In the genomic region with DNA sequence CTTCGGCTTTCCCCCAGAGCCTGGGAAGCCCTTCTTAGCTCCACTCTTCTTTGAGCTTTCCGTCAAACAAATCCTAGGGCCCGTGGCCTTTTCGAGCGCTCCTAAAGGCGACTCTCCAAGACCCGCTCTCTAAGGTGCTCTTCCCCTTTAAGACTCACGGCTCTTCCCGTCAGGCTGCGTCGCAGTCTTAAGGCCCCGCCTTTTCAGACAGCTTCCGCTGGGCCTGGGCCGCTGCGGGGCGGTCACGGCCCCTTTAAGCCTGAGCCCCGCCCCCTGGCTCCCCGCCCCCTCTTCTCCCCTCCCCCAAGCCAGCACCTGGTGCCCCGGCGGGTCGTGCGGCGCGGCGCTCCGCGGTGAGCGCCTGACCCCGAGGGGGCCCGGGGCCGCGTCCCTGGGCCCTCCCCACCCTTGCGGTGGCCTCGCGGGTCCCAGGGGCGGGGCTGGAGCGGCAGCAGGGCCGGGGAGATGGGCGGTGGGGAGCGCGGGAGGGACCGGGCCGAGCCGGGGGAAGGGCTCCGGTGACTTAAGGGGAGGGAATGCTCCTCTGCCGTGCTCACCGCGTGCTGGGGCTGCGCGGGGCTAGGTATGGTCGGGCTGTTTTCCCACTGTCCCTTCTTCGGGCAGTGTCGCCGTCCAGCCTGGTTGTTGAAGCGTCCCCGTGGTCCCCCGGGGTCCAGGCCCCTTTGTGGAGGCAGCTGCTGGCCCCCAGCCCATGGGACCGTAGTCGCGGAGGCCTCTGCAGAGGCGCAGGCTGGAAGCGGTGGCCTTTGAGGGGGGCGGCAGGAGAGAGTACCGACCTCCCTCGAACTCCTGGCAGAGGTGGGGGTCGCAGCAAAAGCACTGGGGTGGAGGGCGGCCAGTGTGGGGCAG, we compare ENCODE assay signal across 8 cellular contexts. TPM values are rescaled to one million over a fixed set of nuclear protein-coding genes. Genes with fewer than 3 reads are reported as not detected.
DNase-seq lines count a peak whose midpoint lies in the region; ATAC-seq and TF ChIP-seq lines count a peak whose summit lies in the region.

A gene (plus strand): TSS at position 289 of the 870 bp plus-strand sequence. CDS start 692 bp downstream, outside the sequence.

- WGBS in psoas muscle, 3 donors = 0 to 1% (median 1%) methylated on average over 47 to 68 of the region's 68 CpGs
- WGBS in urinary bladder = under 1% methylated on average over 68 of the region's 68 CpGs

- H3K9me3 ChIP-seq in right atrium auricular region = no peaks in the 10 kb centered on the region
- no peaks in the 10 kb centered on the region for H3K9me3 ChIP-seq in psoas muscle

- H3K36me3 ChIP-seq in right atrium auricular region = no peaks in the 10 kb centered on the region
- H3K36me3 ChIP-seq in psoas muscle (ENCODE audit: insufficient read depth in 1 of 2, low read depth in 1 of 2) = peaks cover 2 to 38% of the 10 kb centered on the region in 2 donors
- no peaks in the 10 kb centered on the region for H3K36me3 ChIP-seq in urinary bladder (ENCODE audit: insufficient read depth)

- H3K4me3 ChIP-seq in right atrium auricular region = peak within 1 kb of the TSS; percentile 58 to 99
- peak within 1 kb of the TSS; percentile 99 for H3K4me3 ChIP-seq in psoas muscle
- H3K4me3 ChIP-seq in urinary bladder (ENCODE audit: low read depth, low read length) = peak within 1 kb of the TSS; percentile 85

- peak; percentile 70 for ATAC-seq in GM18499 (IDR thresholded peaks at IDR 0.05; ENCODE audit: insufficient read depth, unreplicated experiment)
- ATAC-seq in HG02938 (IDR thresholded peaks at IDR 0.05; ENCODE audit: unreplicated experiment) = peak; percentile 87
- ATAC-seq in psoas muscle = peak; percentile 93 to 96 (median 94)

- H3K27ac ChIP-seq in right atrium auricular region (peak within 1 kb of the TSS; percentile 89 to 95), psoas muscle (peak within 1 kb of the TSS; percentile 99), urinary bladder (ENCODE audit: low read depth) (peak within 1 kb of the TSS; percentile 87)

- H3K4me1 ChIP-seq in right atrium auricular region (peaks cover 0 to 22% of the 10 kb centered on the region in 2 donors), psoas muscle (peaks cover 20% of the 10 kb centered on the region), urinary bladder (ENCODE audit: insufficient read depth) (peaks cover 1% of the 10 kb centered on the region)

- TF ChIP-seq CTCF in right atrium auricular region (IDR thresholded peaks at IDR 0.05) (no peak), psoas muscle (IDR thresholded peaks at IDR 0.05) (no peak)

- intact Hi-C loops in T-helper 2 cell treated with Interferon-gamma antibody and Interleukin-4, amounts not matched to agents 100 ng/mL and 5 ng/mL, for 36 hours (cut with micrococcal nuclease) = loop anchor here (1.0 to 5.0 kb wide), 3 partner anchors 47 to 893 kb away; a partner anchor contains a TSS
- intact Hi-C loops in psoas muscle (cut with DNase I) = loop anchor here (5.0 to 10.0 kb wide), 2 partner anchors 132 to 845 kb away; a partner anchor contains a TSS

- DNase-seq in NCI-H1694 treated with DMSO at 0.1 percent for 48 hours (lab: John Stamatoyannopoulos, UW) = peak; percentile 78
- peak; percentile 34 to 94 (median 84) for DNase-seq in anterior cingulate cortex (lab: John Stamatoyannopoulos, UW)
- DNase-seq in right atrium auricular region (ENCODE audit: low spot score) = peak; percentile 91
- DNase-seq in psoas muscle = peak; percentile 88 to 95

- H3K27me3 ChIP-seq in right atrium auricular region = no peaks in the 10 kb centered on the region
- no peaks in the 10 kb centered on the region for H3K27me3 ChIP-seq in psoas muscle (ENCODE audit: insufficient read depth in 3 of 3, low read length in 2 of 3)

RNA-seq across cellular contexts. Expression of the gene that starts here (rescaled TPM):
- total RNA-seq in T-helper 2 cell treated with Interferon-gamma antibody and Interleukin-4, amounts not matched to agents 100 ng/mL and 5 ng/mL, for 36 hours = 16.7 and 17.6 TPM in 2 replicates
- total RNA-seq in right atrium auricular region (10 to 100 TPM; 11.6 to 25.0 TPM), psoas muscle (100 to 1,000 TPM in 2 of 4 donors, 10 to 100 TPM in 2; 54.6 to 103 (median 94.2) TPM), urinary bladder (27.7 TPM)
- polyA plus RNA-seq in psoas muscle (10 to 100 TPM; 51.9 to 98.9 (median 73.0) TPM), urinary bladder (42.1 TPM)

Comparison
In these comparisons a context has a peak if more than half of its experiments do, and no peak if none do; other contexts are left out.
1. Peak in every context shown above with its lines: DNase-seq, ATAC-seq, H3K4me3 ChIP-seq and H3K27ac ChIP-seq.